In the genomic region with DNA sequence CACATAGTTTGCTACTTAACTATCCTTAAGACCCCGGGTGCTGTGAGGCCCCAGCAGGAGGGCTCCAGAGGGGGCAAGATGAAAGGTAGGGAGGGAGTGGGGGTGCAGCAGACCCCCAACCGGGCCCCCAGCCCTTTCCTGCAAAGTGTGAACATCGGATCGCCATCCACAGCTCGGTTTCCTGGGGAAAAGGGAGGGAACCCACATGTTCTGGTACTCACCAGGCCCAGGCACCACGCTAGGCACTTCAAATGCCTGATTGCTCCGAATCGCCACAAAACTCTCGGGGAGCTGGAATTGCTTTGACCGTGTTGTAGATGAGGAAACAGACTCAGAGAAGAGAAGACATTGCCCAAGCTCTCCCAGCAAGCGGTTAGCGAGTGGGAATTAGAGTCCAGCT, we compare ENCODE assay signal across 17 cellular contexts.
"Had no signal": no experiment of that assay in that cellular context is flagged by ENCODE, and none has a peak within 500 bp of the region (broad histone marks: within the 10 kb centered on the region; RNA-seq: fewer than 3 reads in every experiment).

No MANE protein-coding gene starts in this region.

- H3K36me3 ChIP-seq: adrenal gland, cardiac muscle cell, left lung, prostate gland, sigmoid colon, uterus had no signal

- H3K4me3 Mint-ChIP-seq: activated naive CD4-positive, alpha-beta T cell treated with anti-CD3 and anti-CD28 coated beads, Interleukin-2, amount 50 U/mL, for 24 hours; activated T-cell treated with anti-CD3 and anti-CD28 coated beads, Interleukin-2, amount 50 U/mL, for 4 hours; memory B cell; natural killer cell; T-helper 1 cell treated with Interleukin-12 subunit alpha and Interleukin-12 subunit beta and Interleukin-4 antibody, amounts not matched to agents 30 μg/mL and 1 μg/mL, for 36 hours; WTC11 had no signal

- H3K4me3 ChIP-seq: adrenal gland, cardiac muscle cell, left lung, prostate gland, sigmoid colon, uterus had no signal

- H3K27me3 ChIP-seq: cardiac muscle cell, sigmoid colon, uterus had no signal

- H3K27ac ChIP-seq: adrenal gland, cardiac muscle cell, left lung, prostate gland, sigmoid colon, uterus had no signal

- H3K4me1 Mint-ChIP-seq: activated naive CD4-positive, alpha-beta T cell treated with anti-CD3 and anti-CD28 coated beads, Interleukin-2, amount 50 U/mL, for 24 hours; memory B cell; natural killer cell had no signal

- ATAC-seq: activated T-cell treated with anti-CD3 and anti-CD28 coated beads, Interleukin-2, amount 50 U/mL, for 4 hours; left lung; natural killer cell; WTC11 had no signal

- DNase-seq: activated CD4-positive, alpha-beta T cell treated with anti-CD3 and anti-CD28 coated beads for 4 hours; activated effector memory CD4-positive, alpha-beta T cell treated with anti-CD3 and anti-CD28 coated beads, Interleukin-2, amount 50 U/mL, for 16 hours; activated T-cell treated with anti-CD3 and anti-CD28 coated beads, Interleukin-2, amount 50 U/mL, for 4 hours; islet precursor cell; natural killer cell; occipital lobe; sigmoid colon; stimulated activated CD4-positive, alpha-beta T cell treated with anti-CD3 and anti-CD28 coated beads, Interleukin-1b, Interleukin-23, amount 100 ng/mL, for 48 hours; uterus had no signal

- H3K27ac Mint-ChIP-seq: activated naive CD4-positive, alpha-beta T cell treated with anti-CD3 and anti-CD28 coated beads, Interleukin-2, amount 50 U/mL, for 24 hours; memory B cell; natural killer cell; T-helper 1 cell treated with Interleukin-12 subunit alpha and Interleukin-12 subunit beta and Interleukin-4 antibody, amounts not matched to agents 30 μg/mL and 1 μg/mL, for 36 hours; WTC11 had no signal

- H3K9me3 Mint-ChIP-seq: activated naive CD4-positive, alpha-beta T cell treated with anti-CD3 and anti-CD28 coated beads, Interleukin-2, amount 50 U/mL, for 24 hours; activated T-cell treated with anti-CD3 and anti-CD28 coated beads, Interleukin-2, amount 50 U/mL, for 4 hours; natural killer cell; T-helper 1 cell treated with Interleukin-12 subunit alpha and Interleukin-12 subunit beta and Interleukin-4 antibody, amounts not matched to agents 30 μg/mL and 1 μg/mL, for 36 hours had no signal

- H3K9me3 ChIP-seq: adrenal gland, left lung, prostate gland, sigmoid colon, uterus had no signal

- H3K4me1 ChIP-seq: adrenal gland, left lung, prostate gland, sigmoid colon, uterus had no signal

- H3K36me3 Mint-ChIP-seq: activated naive CD4-positive, alpha-beta T cell treated with anti-CD3 and anti-CD28 coated beads, Interleukin-2, amount 50 U/mL, for 24 hours; memory B cell; natural killer cell; WTC11 had no signal
